18 cellular contexts compared by ENCODE assay signal in genomic region chrX:16770970-16771482, GRCh38. TPM values are rescaled to one million over a fixed set of nuclear protein-coding genes. Genes with fewer than 3 reads are reported as not detected.
DNase-seq lines count a peak whose midpoint lies in the region; ATAC-seq, FAIRE-seq and TF ChIP-seq lines count a peak whose summit lies in the region.
"Had no signal": no experiment of that assay in that cellular context is flagged by ENCODE, and none has a peak within 500 bp of the region (broad histone marks: within the 10 kb centered on the region; RNA-seq: fewer than 3 reads in every experiment).

No MANE protein-coding gene starts in this region.

- 22% methylated on average over 2 of the region's 2 CpGs for WGBS in A549 (ENCODE audit: missing lambda C conversion rate)
- WGBS in K562 (ENCODE audit: insufficient coverage, low coverage, missing lambda C conversion rate), result 0% methylated on average over 2 of the region's 2 CpGs

- no TSS peak for BruUV-seq in K562 (replicated peaks; lab: Mats Ljungman, UMichigan)

- H4K20me1 ChIP-seq in K562 (replicated peaks; ENCODE audit: control insufficient read depth, insufficient read depth, low read length) (no peaks in the 10 kb centered on the region), Karpas-422 (ENCODE audit: insufficient read depth, low read depth, low read length) (no peaks in the 10 kb centered on the region)
- H4K20me1 ChIP-seq: BLaER1 had no signal

- no peak overlapping the region for H3K9ac ChIP-seq in K562 (ENCODE audit: insufficient read depth in 1 of 2, low read depth in 2 of 2, low read length in 2 of 2)
- H3K9ac ChIP-seq in Karpas-422 (ENCODE audit: low read length), result no peak overlapping the region
- H3K9ac ChIP-seq: BLaER1 had no signal

- CTCF ChIA-PET in A549 (lab: Yijun Ruan, JAX), result interaction anchor here (1.0 kb wide), 1 partner anchor 15 kb away, joined by 4 read pairs; no protein-coding TSS in a partner anchor
- CTCF ChIA-PET in HEK293 (lab: Yijun Ruan, JAX), result interaction anchor here (0.8 kb wide), 1 partner anchor 47 kb away, joined by 3 read pairs; no protein-coding TSS in a partner anchor
- CTCF ChIA-PET in K562 (lab: Yijun Ruan, JAX; ENCODE audit: low intra/inter-chr PET ratio), result no interaction called here

- no peak for TF ChIP-seq RAD21 in A549 (conservative IDR thresholded peaks at IDR 0.05 in 1 of 2, IDR thresholded peaks at IDR 0.05 in 1 of 2)
- no peak for TF ChIP-seq RAD21 in K562 (CRISPR knock-in tag; conservative IDR thresholded peaks at IDR 0.05 in 1 of 2, IDR thresholded peaks at IDR 0.05 in 1 of 2)

- no peaks in the 10 kb centered on the region for H3K9me3 ChIP-seq in A549
- H3K9me3 ChIP-seq in HEK293 (ENCODE audit: control insufficient read depth, insufficient read depth, low read depth, low read length), result no peaks in the 10 kb centered on the region
- H3K9me3 ChIP-seq in K562 (replicated peaks; ENCODE audit: control insufficient read depth, insufficient read depth, low read depth, low read length), result no peaks in the 10 kb centered on the region
- H3K9me3 ChIP-seq in Karpas-422 (ENCODE audit: low read length), result no peaks in the 10 kb centered on the region

- H2AFZ ChIP-seq in K562 (ENCODE audit: low read depth, low read length) (no peak overlapping the region), Karpas-422 (ENCODE audit: low read length) (no peak overlapping the region)

- no peak for FAIRE-seq in A549 (lab: Jason Lieb, UNC)
- peak; percentile 54 for FAIRE-seq in K562 (lab: Jason Lieb, UNC)
- FAIRE-seq: D721Med had no signal

- intact Hi-C loops in K562 (cut with micrococcal nuclease), result loop anchor here (2.0 kb wide), 1 partner anchor 52 kb away; the partner anchor contains the start of gene SYAP1

- POLR2A ChIA-PET in A549 (lab: Yijun Ruan, JAX) (interaction anchor here (0.7 to 2.0 kb wide), 11 partner anchors 12 to 979 kb away, joined by 3 to 37 read pairs (median 6); partner anchors contain the start of genes CTPS2, SYAP1 and TXLNG), HEK293 (lab: Yijun Ruan, JAX) (interaction anchor here (0.7 to 2.6 kb wide), 18 partner anchors 8 to 917 kb away, joined by 3 to 42 read pairs (median 6); partner anchors contain the start of genes AP1S2, CTPS2, SYAP1 and TXLNG), K562 (lab: Yijun Ruan, JAX) (interaction anchor here (0.5 to 2.0 kb wide), 23 partner anchors 8 to 866 kb away, joined by 3 to 35 read pairs (median 4); partner anchors contain the start of genes CTPS2, SYAP1 and TXLNG)

- H3K36me3 ChIP-seq in HEK293 (ENCODE audit: control insufficient read depth in 2 of 2, insufficient read depth in 1 of 2, low read length in 2 of 2) (no peaks in the 10 kb centered on the region), K562 (ENCODE audit: control insufficient read depth, insufficient read depth, low read length) (no peaks in the 10 kb centered on the region), Karpas-422 (ENCODE audit: insufficient read depth, low read length) (no peaks in the 10 kb centered on the region)
- H3K36me3 ChIP-seq: BLaER1 had no signal

- H3K27ac Mint-ChIP-seq in mesothelial cell of epicardium (peak overlapping the region; percentile 63), chondrocyte (ENCODE audit: unreplicated experiment) (no peak overlapping the region)
- H3K27ac Mint-ChIP-seq: activated naive CD4-positive, alpha-beta T cell treated with anti-CD3 and anti-CD28 coated beads, Interleukin-2, amount 50 U/mL, for 72 hours; activated T-helper 17 cell treated with anti-CD3 and anti-CD28 coated beads, Interleukin-2, amount 50 U/mL, for 72 hours; dendritic cell treated with granulocyte-macrophage colony-stimulating factor and Interleukin-4, amounts not matched to agents 40 ng/mL and 50 ng/mL, for 4 days; memory B cell had no signal

- H3K4me3 Mint-ChIP-seq in mesothelial cell of epicardium (no peak overlapping the region), chondrocyte (ENCODE audit: unreplicated experiment) (no peak overlapping the region)
- H3K4me3 Mint-ChIP-seq: activated T-helper 17 cell treated with anti-CD3 and anti-CD28 coated beads, Interleukin-2, amount 50 U/mL, for 72 hours; dendritic cell treated with granulocyte-macrophage colony-stimulating factor and Interleukin-4, amounts not matched to agents 40 ng/mL and 50 ng/mL, for 4 days; memory B cell had no signal

- no peak for TF ChIP-seq POLR2A in A549 (IDR thresholded peaks at IDR 0.05; ENCODE audit: low read length)
- TF ChIP-seq POLR2A in K562 (conservative IDR thresholded peaks at IDR 0.05), result no peak

- H3K4me3 ChIP-seq in A549 (no peak overlapping the region), HEK293 (ENCODE audit: low read depth, low read length) (no peak overlapping the region), K562 (no peak overlapping the region), Karpas-422 (ENCODE audit: low read length) (no peak overlapping the region)
- H3K4me3 ChIP-seq: BLaER1 had no signal

- H3K9me3 Mint-ChIP-seq in mesothelial cell of epicardium (no peaks in the 10 kb centered on the region), chondrocyte (ENCODE audit: low read depth) (no peaks in the 10 kb centered on the region)
- H3K9me3 Mint-ChIP-seq: activated naive CD4-positive, alpha-beta T cell treated with anti-CD3 and anti-CD28 coated beads, Interleukin-2, amount 50 U/mL, for 72 hours; activated T-helper 17 cell treated with anti-CD3 and anti-CD28 coated beads, Interleukin-2, amount 50 U/mL, for 72 hours; dendritic cell treated with granulocyte-macrophage colony-stimulating factor and Interleukin-4, amounts not matched to agents 40 ng/mL and 50 ng/mL, for 4 days; memory B cell had no signal

- H3K27me3 Mint-ChIP-seq in mesothelial cell of epicardium (ENCODE audit: low read depth), result no peaks in the 10 kb centered on the region
- no peaks in the 10 kb centered on the region for H3K27me3 Mint-ChIP-seq in chondrocyte (ENCODE audit: low read depth)
- H3K27me3 Mint-ChIP-seq: activated T-helper 17 cell treated with anti-CD3 and anti-CD28 coated beads, Interleukin-2, amount 50 U/mL, for 72 hours; dendritic cell treated with granulocyte-macrophage colony-stimulating factor and Interleukin-4, amounts not matched to agents 40 ng/mL and 50 ng/mL, for 4 days; memory B cell had no signal

- no peaks in the 10 kb centered on the region for H3K9me2 ChIP-seq in Karpas-422 (replicated peaks; ENCODE audit: insufficient read depth, low read length)

- H3K36me3 Mint-ChIP-seq in mesothelial cell of epicardium (no peaks in the 10 kb centered on the region), chondrocyte (ENCODE audit: low read depth) (peaks cover 1% of the 10 kb centered on the region)
- H3K36me3 Mint-ChIP-seq: activated naive CD4-positive, alpha-beta T cell treated with anti-CD3 and anti-CD28 coated beads, Interleukin-2, amount 50 U/mL, for 72 hours; memory B cell had no signal

- peak overlapping the region; percentile 64 for H3K4me2 ChIP-seq in A549
- no peak overlapping the region for H3K4me2 ChIP-seq in K562 (ENCODE audit: insufficient read depth, low read length)
- no peak overlapping the region for H3K4me2 ChIP-seq in Karpas-422 (ENCODE audit: low read depth, low read length, poor library complexity, severe bottlenecking)
- H3K4me2 ChIP-seq: BLaER1 had no signal

- in situ Hi-C loops in K562 (cut with MboI), result no loop called here

- no peak for TF ChIP-seq CTCF in A549 (IDR thresholded peaks at IDR 0.05)
- TF ChIP-seq CTCF in HEK293 (tag by site-specific recombination; IDR thresholded peaks at IDR 0.05), result no peak
- no peak for TF ChIP-seq CTCF in K562 (IDR thresholded peaks at IDR 0.05 in 2 of 3, conservative IDR thresholded peaks at IDR 0.05 in 1 of 3; ENCODE audit: insufficient read depth in 2 of 3, low read depth in 1 of 3, low read length in 3 of 3)
- TF ChIP-seq CTCF in mesothelial cell of epicardium (IDR thresholded peaks at IDR 0.05; ENCODE audit: unreplicated experiment), result no peak
- TF ChIP-seq CTCF in chondrocyte (IDR thresholded peaks at IDR 0.05), result no peak

- ATAC-seq in A549 (peak in 1 of 2 experiments; percentile 53; a peak in 3 of 6 replicates), K562 (peak; percentile 61)
- ATAC-seq: activated T-helper 17 cell treated with anti-CD3 and anti-CD28 coated beads, Interleukin-2, amount 50 U/mL, for 72 hours had no signal

- no peak for TF ChIP-seq EP300 in A549 (IDR thresholded peaks at IDR 0.05)
- TF ChIP-seq EP300 in K562 (IDR thresholded peaks at IDR 0.05; ENCODE audit: low read length), result no peak

- H3K4me1 Mint-ChIP-seq in mesothelial cell of epicardium, result peaks cover 10% of the 10 kb centered on the region
- no peaks in the 10 kb centered on the region for H3K4me1 Mint-ChIP-seq in chondrocyte (ENCODE audit: low read depth)
- H3K4me1 Mint-ChIP-seq: activated T-helper 17 cell treated with anti-CD3 and anti-CD28 coated beads, Interleukin-2, amount 50 U/mL, for 72 hours; memory B cell had no signal

- peak overlapping the region in 1 of 2 experiments; percentile 90; a peak in 2 of 6 replicates for H3K27ac ChIP-seq in A549
- H3K27ac ChIP-seq in HEK293 (ENCODE audit: extremely low read depth, low read depth, low read length), result no peak overlapping the region
- peak overlapping the region; percentile 99; the same call in 1 of the 3 replicates for H3K27ac ChIP-seq in K562 (ENCODE audit: extremely low read depth, low read depth, low read length)
- no peak overlapping the region for H3K27ac ChIP-seq in Karpas-422 (ENCODE audit: low read length)
- H3K27ac ChIP-seq: BLaER1 had no signal

- DNase-seq in A549 (ENCODE audit: low read depth in 1 of 2, low spot score in 1 of 2) (no peak), K562 (ENCODE audit: extremely low read depth in 1 of 4, low spot score in 3 of 4) (no peak), mesothelial cell of epicardium (ENCODE audit: low spot score in 2 of 2, unreplicated experiment in 2 of 2) (no peak), Karpas-422 (no peak), chondrocyte (ENCODE audit: low spot score) (no peak), NCI-H1436 treated with DMSO at 0.1 percent for 48 hours (lab: John Stamatoyannopoulos, UW) (no peak)
- no peak for DNase-seq in effector CD8-positive, alpha-beta T cell (lab: John Stamatoyannopoulos, UW)
- DNase-seq: anterior cingulate cortex, Kasumi-1, NCI-H187, NCI-H524 treated with DMSO at 0.1 percent for 48 hours had no signal

- no peaks in the 10 kb centered on the region for H3K9me1 ChIP-seq in K562 (ENCODE audit: control insufficient read depth, insufficient read depth, low read length)

- H3K27me3 ChIP-seq in K562 (ENCODE audit: control insufficient read depth in 2 of 2, insufficient read depth in 2 of 2, low read length in 2 of 2), result no peaks in the 10 kb centered on the region
- H3K27me3 ChIP-seq in Karpas-422 (ENCODE audit: low read length), result no peaks in the 10 kb centered on the region
- H3K27me3 ChIP-seq: BLaER1 had no signal

- H3K4me1 ChIP-seq in A549 (peaks cover 13% of the 10 kb centered on the region; the same call in 2 of the 3 replicates), HEK293 (ENCODE audit: control insufficient read depth, insufficient read depth, low read length) (no peaks in the 10 kb centered on the region), K562 (replicated peaks in 1 of 2; ENCODE audit: control insufficient read depth in 2 of 2, insufficient read depth in 2 of 2, low read length in 2 of 2) (peaks cover 0 to 3% of the 10 kb centered on the region in 2 experiments; a peak in 3 of 5 replicates), Karpas-422 (ENCODE audit: low read length) (peaks cover 4% of the 10 kb centered on the region; the same call in 1 of the 2 replicates)
- H3K4me1 ChIP-seq: BLaER1 had no signal

- H3K79me2 ChIP-seq in K562 (ENCODE audit: control insufficient read depth, insufficient read depth, low read length), result no peaks in the 10 kb centered on the region
- no peaks in the 10 kb centered on the region for H3K79me2 ChIP-seq in Karpas-422 (ENCODE audit: low read length)

RNA-seq across cellular contexts. Expression of gene TXLNG, which starts 15.2 kb away (rescaled TPM):
- 30.8 and 36.8 TPM in 2 replicates for polyA plus RNA-seq in A549 (2011; rRNA removed)
- 9.7 and 9.9 TPM in 2 replicates for polyA plus RNA-seq in A549 (2012; cell fraction: cytosol; rRNA removed)
- 7.1 and 12.9 TPM in 2 replicates for polyA plus RNA-seq in A549 (2012; cell fraction: nucleus; rRNA removed)
- polyA plus RNA-seq in A549 (2017; fragmentation: RNase III; extraction: RNeasy Plus Mini Kit Qiagen cat#74134 plus additional on column Dnase treatment), result 15.5 to 18.1 TPM (median 16.0 TPM) in 3 replicates
- 8.1 and 8.4 TPM in 2 replicates for polyA minus RNA-seq in A549 (2011; rRNA and poly(A)+ RNA removed)
- 10.2 and 35.1 TPM in 2 replicates for total RNA-seq in K562 (2011; cell fraction: chromatin; rRNA removed; ENCODE audit: low replicate concordance)
- 6.0 and 10.1 TPM in 2 replicates for total RNA-seq in K562 (2011; cell fraction: nucleolus; rRNA removed)
- 18.3 and 28.6 TPM in 2 replicates for total RNA-seq in K562 (2011; cell fraction: nucleoplasm; rRNA removed)
- 23.7 and 23.8 TPM in 2 replicates for total RNA-seq in K562 (2014; rRNA removed)
- total RNA-seq in K562 (2014; rRNA removed; fragmentation: Illumina TruSeq; extraction: Trizol), result 35.8 and 38.9 TPM in 2 replicates
- 30.5 and 32.1 TPM in 2 replicates for total RNA-seq in K562 (2015; rRNA removed; fragmentation: Illumina TruSeq; extraction: Trizol)
- 27.1 and 27.9 TPM in 2 replicates for total RNA-seq in K562 (2021)
- polyA plus RNA-seq in K562 (2011; rRNA removed), result 27.3 and 41.4 TPM in 2 replicates
- polyA plus RNA-seq in K562 (2011; cell fraction: cytosol; rRNA removed), result 10.5 and 17.0 TPM in 2 replicates
- polyA plus RNA-seq in K562 (2011; cell fraction: nucleus; rRNA removed), result 27.6 and 31.8 TPM in 2 replicates
- polyA plus RNA-seq in K562 (2012), result 17.5 and 21.7 TPM in 2 replicates
- 36.6 and 47.0 TPM in 2 replicates for polyA plus RNA-seq in K562 (2014; fragmentation: Illumina TruSeq; extraction: Trizol)
- 10 to 100 TPM; 13.1 to 21.4 TPM for polyA plus RNA-seq in K562 (2014; fragmentation: Nextera tagmentation; extraction: Ambion mirVana)
- polyA plus RNA-seq in K562 (2014; rRNA removed), result 31.6 TPM in 2 replicates
- 21.9 and 27.9 TPM in 2 replicates for polyA minus RNA-seq in K562 (2011; rRNA and poly(A)+ RNA removed)
- 7.4 and 12.7 TPM in 2 replicates for polyA minus RNA-seq in K562 (2011; cell fraction: cytosol; rRNA and poly(A)+ RNA removed)
- polyA minus RNA-seq in K562 (2011; cell fraction: nucleus; rRNA and poly(A)+ RNA removed), result 7.1 and 10.2 TPM in 2 replicates
- total RNA-seq in mesothelial cell of epicardium, result 24.4 to 25.4 TPM (median 24.7 TPM) in 3 replicates
- 28.2 and 42.2 TPM in 2 replicates for total RNA-seq in Karpas-422 (2014; rRNA removed; shearing (Covaris generic); ENCODE audit: low replicate concordance)
- total RNA-seq in chondrocyte, result 8.9 to 11.6 TPM (median 9.1 TPM) in 3 replicates

RNA-seq across cellular contexts. Expression of gene SYAP1, which starts 51.6 kb away (rescaled TPM):
- 15.7 and 18.9 TPM in 2 replicates for polyA plus RNA-seq in A549 (2011; rRNA removed)
- 7.6 and 7.7 TPM in 2 replicates for polyA plus RNA-seq in A549 (2012; cell fraction: cytosol; rRNA removed)
- polyA plus RNA-seq in A549 (2012; cell fraction: nucleus; rRNA removed), result 2.5 and 4.1 TPM in 2 replicates
- polyA plus RNA-seq in A549 (2017; fragmentation: RNase III; extraction: RNeasy Plus Mini Kit Qiagen cat#74134 plus additional on column Dnase treatment), result 20.6 to 21.1 TPM (median 20.9 TPM) in 3 replicates
- polyA minus RNA-seq in A549 (2011; rRNA and poly(A)+ RNA removed), result 8.1 and 9.6 TPM in 2 replicates
- total RNA-seq in K562 (2011; cell fraction: chromatin; rRNA removed; ENCODE audit: low replicate concordance), result 13.0 and 16.8 TPM in 2 replicates
- 6.3 and 7.5 TPM in 2 replicates for total RNA-seq in K562 (2011; cell fraction: nucleolus; rRNA removed)
- total RNA-seq in K562 (2011; cell fraction: nucleoplasm; rRNA removed), result 8.1 and 15.3 TPM in 2 replicates
- 35.3 and 39.9 TPM in 2 replicates for total RNA-seq in K562 (2014; rRNA removed)
- total RNA-seq in K562 (2014; rRNA removed; fragmentation: Illumina TruSeq; extraction: Trizol), result 31.6 and 38.9 TPM in 2 replicates
- total RNA-seq in K562 (2015; rRNA removed; fragmentation: Illumina TruSeq; extraction: Trizol), result 32.6 and 34.4 TPM in 2 replicates
- total RNA-seq in K562 (2021), result 26.0 and 31.5 TPM in 2 replicates
- polyA plus RNA-seq in K562 (2011; rRNA removed), result 11.8 and 13.7 TPM in 2 replicates
- polyA plus RNA-seq in K562 (2011; cell fraction: cytosol; rRNA removed), result 5.8 and 9.3 TPM in 2 replicates
- polyA plus RNA-seq in K562 (2011; cell fraction: nucleus; rRNA removed), result 3.7 and 3.9 TPM in 2 replicates
- 18.5 and 20.3 TPM in 2 replicates for polyA plus RNA-seq in K562 (2012)
- polyA plus RNA-seq in K562 (2014; fragmentation: Illumina TruSeq; extraction: Trizol), result 20.3 and 21.3 TPM in 2 replicates
- polyA plus RNA-seq in K562 (2014; fragmentation: Nextera tagmentation; extraction: Ambion mirVana), result 1 to 10 TPM; 5.7 to 6.8 TPM
- 27.5 and 27.6 TPM in 2 replicates for polyA plus RNA-seq in K562 (2014; rRNA removed)
- 20.4 and 23.5 TPM in 2 replicates for polyA minus RNA-seq in K562 (2011; rRNA and poly(A)+ RNA removed)
- 9.0 and 10.1 TPM in 2 replicates for polyA minus RNA-seq in K562 (2011; cell fraction: cytosol; rRNA and poly(A)+ RNA removed)
- 4.3 and 8.3 TPM in 2 replicates for polyA minus RNA-seq in K562 (2011; cell fraction: nucleus; rRNA and poly(A)+ RNA removed)
- total RNA-seq in mesothelial cell of epicardium, result 41.1 to 43.3 TPM (median 42.6 TPM) in 3 replicates
- total RNA-seq in Karpas-422 (2014; rRNA removed; shearing (Covaris generic); ENCODE audit: low replicate concordance), result 31.2 and 40.9 TPM in 2 replicates
- 52.8 to 53.4 TPM (median 53.3 TPM) in 3 replicates for total RNA-seq in chondrocyte

RNA-seq across cellular contexts. Expression of gene CTPS2, which starts 58.6 kb away (rescaled TPM):
- 16.8 and 18.5 TPM in 2 replicates for polyA plus RNA-seq in A549 (2011; rRNA removed)
- polyA plus RNA-seq in A549 (2012; cell fraction: cytosol; rRNA removed), result 3.5 and 3.8 TPM in 2 replicates
- polyA plus RNA-seq in A549 (2012; cell fraction: nucleus; rRNA removed), result 4.4 and 7.5 TPM in 2 replicates
- polyA plus RNA-seq in A549 (2017; fragmentation: RNase III; extraction: RNeasy Plus Mini Kit Qiagen cat#74134 plus additional on column Dnase treatment), result 10.8 to 11.5 TPM (median 11.1 TPM) in 3 replicates
- 13.9 TPM in 2 replicates for polyA minus RNA-seq in A549 (2011; rRNA and poly(A)+ RNA removed)
- 23.6 and 36.1 TPM in 2 replicates for total RNA-seq in K562 (2011; cell fraction: chromatin; rRNA removed; ENCODE audit: low replicate concordance)
- 12.7 and 13.6 TPM in 2 replicates for total RNA-seq in K562 (2011; cell fraction: nucleolus; rRNA removed)
- 23.6 and 24.4 TPM in 2 replicates for total RNA-seq in K562 (2011; cell fraction: nucleoplasm; rRNA removed)
- 12.7 and 15.8 TPM in 2 replicates for total RNA-seq in K562 (2014; rRNA removed)
- 17.6 and 19.3 TPM in 2 replicates for total RNA-seq in K562 (2014; rRNA removed; fragmentation: Illumina TruSeq; extraction: Trizol)
- total RNA-seq in K562 (2015; rRNA removed; fragmentation: Illumina TruSeq; extraction: Trizol), result 18.5 and 19.5 TPM in 2 replicates
- 13.9 and 14.1 TPM in 2 replicates for total RNA-seq in K562 (2021)
- polyA plus RNA-seq in K562 (2011; rRNA removed), result 13.4 and 18.2 TPM in 2 replicates
- polyA plus RNA-seq in K562 (2011; cell fraction: cytosol; rRNA removed), result 5.6 and 9.3 TPM in 2 replicates
- polyA plus RNA-seq in K562 (2011; cell fraction: nucleus; rRNA removed), result 8.3 and 10.2 TPM in 2 replicates
- 11.8 and 16.0 TPM in 2 replicates for polyA plus RNA-seq in K562 (2012)
- polyA plus RNA-seq in K562 (2014; fragmentation: Illumina TruSeq; extraction: Trizol), result 12.6 and 14.8 TPM in 2 replicates
- 1 to 10 TPM; 5.4 to 6.6 TPM for polyA plus RNA-seq in K562 (2014; fragmentation: Nextera tagmentation; extraction: Ambion mirVana)
- polyA plus RNA-seq in K562 (2014; rRNA removed), result 9.8 and 12.3 TPM in 2 replicates
- 30.5 and 30.7 TPM in 2 replicates for polyA minus RNA-seq in K562 (2011; rRNA and poly(A)+ RNA removed)
- 9.7 and 13.1 TPM in 2 replicates for polyA minus RNA-seq in K562 (2011; cell fraction: cytosol; rRNA and poly(A)+ RNA removed)
- polyA minus RNA-seq in K562 (2011; cell fraction: nucleus; rRNA and poly(A)+ RNA removed), result 7.5 and 14.2 TPM in 2 replicates
- 75.1 to 78.1 TPM (median 75.3 TPM) in 3 replicates for total RNA-seq in mesothelial cell of epicardium
- total RNA-seq in Karpas-422 (2014; rRNA removed; shearing (Covaris generic); ENCODE audit: low replicate concordance), result 14.3 and 18.9 TPM in 2 replicates
- total RNA-seq in chondrocyte, result 25.3 to 29.7 TPM (median 26.1 TPM) in 3 replicates
